In the genomic region with DNA sequence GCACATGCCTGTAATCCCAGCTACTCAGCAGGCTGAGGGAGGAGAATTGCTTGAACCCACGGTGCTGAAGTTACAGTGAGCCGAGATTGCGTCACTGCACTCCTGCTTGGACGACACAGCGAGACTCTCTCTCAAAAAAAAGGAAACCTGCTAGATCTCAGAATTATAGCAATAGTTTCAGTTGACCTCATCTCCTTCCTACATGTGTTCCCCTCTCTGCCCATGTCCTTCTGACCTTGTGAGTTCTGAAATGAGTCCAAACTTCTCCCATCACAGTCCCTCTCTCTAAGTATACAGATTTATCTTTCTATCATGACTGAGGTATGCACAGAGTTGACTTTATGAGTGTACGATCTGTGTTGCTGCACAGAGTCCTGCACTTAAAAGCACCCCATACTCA, we compare ENCODE assay signal across 9 cellular contexts. TPM values are rescaled to one million over a fixed set of nuclear protein-coding genes. Genes with fewer than 3 reads are reported as not detected.
DNase-seq lines count a peak whose midpoint lies in the region; ATAC-seq, FAIRE-seq and TF ChIP-seq lines count a peak whose summit lies in the region.
"Had no signal": no experiment of that assay in that cellular context is flagged by ENCODE, and none has a peak within 500 bp of the region (broad histone marks: within the 10 kb centered on the region; RNA-seq: fewer than 3 reads in every experiment).

No MANE protein-coding gene starts in this region.

- H2AFZ ChIP-seq in OCI-LY3 (ENCODE audit: low read depth, low read length) (no peak overlapping the region), osteoblast (ENCODE audit: low read length) (no peak overlapping the region)

- DNase-seq in GM18507 (ENCODE audit: extremely low spot score, insufficient read length, low read depth), result peak; percentile 17
- DNase-seq in osteoblast (ENCODE audit: insufficient read length, low spot score, missing footprints), result no peak
- DNase-seq in NCI-H774 (lab: John Stamatoyannopoulos, UW), result no peak
- no peak for DNase-seq in COLO829 (ENCODE audit: low spot score)
- DNase-seq: activated CD4-positive, alpha-beta T cell treated with anti-CD3 and anti-CD28 coated beads, Interleukin-2, amount 10 ng/mL, durations not matched to agents 24 days and 14 days had no signal

- peak; percentile 64 for FAIRE-seq in GM18507 (lab: Jason Lieb, UNC)

- H3K4me3 ChIP-seq in OCI-LY3 (ENCODE audit: low read length) (peak overlapping the region; percentile 44), osteoblast (ENCODE audit: insufficient read depth, low read length) (no peak overlapping the region)

- peaks cover 50% of the 10 kb centered on the region for H3K27me3 ChIP-seq in OCI-LY3 (ENCODE audit: low read depth, low read length)
- no peaks in the 10 kb centered on the region for H3K27me3 ChIP-seq in osteoblast (ENCODE audit: insufficient read depth, low read length)

- H4K20me1 ChIP-seq in OCI-LY3 (ENCODE audit: insufficient read depth, low read length) (no peaks in the 10 kb centered on the region), osteoblast (ENCODE audit: insufficient read depth, low read length) (no peaks in the 10 kb centered on the region)

- H3K4me1 ChIP-seq in OCI-LY3 (ENCODE audit: low read length), result peaks cover 31% of the 10 kb centered on the region
- peaks cover 19% of the 10 kb centered on the region for H3K4me1 ChIP-seq in osteoblast (ENCODE audit: insufficient read depth, low read length)

- 0 out of 2 replicates have a peak overlapping the region, but pooled peaks have one; percentile 1 for H3K9ac ChIP-seq in OCI-LY3 (ENCODE audit: low read length)

- ATAC-seq in GM21786 (IDR thresholded peaks at IDR 0.05; ENCODE audit: unreplicated experiment) (peak; percentile 67), HG03196 (IDR thresholded peaks at IDR 0.05; ENCODE audit: unreplicated experiment) (no peak)

- no peak overlapping the region for H3K27ac ChIP-seq in OCI-LY3 (ENCODE audit: low read length)
- no peak overlapping the region for H3K27ac ChIP-seq in osteoblast (ENCODE audit: low read depth, low read length)

- no peaks in the 10 kb centered on the region for H3K36me3 ChIP-seq in OCI-LY3 (replicated peaks; ENCODE audit: low read depth, low read length)
- H3K36me3 ChIP-seq in osteoblast (ENCODE audit: insufficient read depth, low read length), result no peaks in the 10 kb centered on the region

- peak overlapping the region; percentile 47 for H3K4me2 ChIP-seq in OCI-LY3 (ENCODE audit: low read length)
- H3K4me2 ChIP-seq in osteoblast (ENCODE audit: insufficient read depth, low read length), result peak overlapping the region; percentile 42

- H3K9me3 ChIP-seq in OCI-LY3 (ENCODE audit: insufficient read depth, low read length) (no peaks in the 10 kb centered on the region), osteoblast (ENCODE audit: low read depth, low read length) (no peaks in the 10 kb centered on the region)

- H3K79me2 ChIP-seq in OCI-LY3 (ENCODE audit: low read length) (no peaks in the 10 kb centered on the region), osteoblast (ENCODE audit: insufficient read depth, low read length) (no peaks in the 10 kb centered on the region)

- TF ChIP-seq CTCF in OCI-LY3 (IDR thresholded peaks at IDR 0.05; ENCODE audit: low read depth, low read length), result no peak
- no peak for TF ChIP-seq CTCF in osteoblast (IDR thresholded peaks at IDR 0.05; ENCODE audit: extremely low read depth, low read depth, low read length)

RNA-seq across cellular contexts. Expression of gene SHOC1, which starts 44.6 kb away (rescaled TPM):
- total RNA-seq in osteoblast, result under 0.01 TPM in 2 replicates
- total RNA-seq: activated CD4-positive, alpha-beta T cell treated with anti-CD3 and anti-CD28 coated beads, Interleukin-2, amount 10 ng/mL, durations not matched to agents 24 days and 14 days; skeletal muscle tissue had no signal

RNA-seq across cellular contexts. Expression of gene UGCG, which starts 57.2 kb away (rescaled TPM):
- total RNA-seq in osteoblast, result 118 and 121 TPM in 2 replicates
